In the genomic region with DNA sequence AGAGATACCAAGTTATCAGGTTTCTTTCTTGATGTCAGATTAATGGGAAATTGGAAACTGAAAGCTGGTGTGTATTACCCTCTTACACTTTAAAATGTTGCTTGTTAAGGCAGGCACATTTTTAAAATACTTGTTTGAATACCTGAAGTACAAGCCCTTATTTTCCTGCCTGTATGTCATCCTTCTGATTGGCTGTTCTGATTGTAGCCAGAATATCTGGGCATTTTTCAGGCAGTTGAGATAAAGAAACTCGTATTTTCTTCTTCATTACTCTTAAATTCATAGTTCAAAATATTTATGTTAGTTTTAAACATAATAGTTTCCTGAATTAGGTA, we compare ENCODE assay signal across 23 cellular contexts.
A peak's percentile ranks its signal among the peaks of the same experiment; 100 is the strongest.
DNase-seq lines count a peak whose midpoint lies in the region; ATAC-seq, FAIRE-seq and TF ChIP-seq lines count a peak whose summit lies in the region.
"Had no signal": no experiment of that assay in that cellular context is flagged by ENCODE, and none has a peak within 500 bp of the region (broad histone marks: within the 10 kb centered on the region; RNA-seq: fewer than 3 reads in every experiment).

No MANE protein-coding gene starts in this region.

- H3K27me3 ChIP-seq in transverse colon, result no peaks in the 10 kb centered on the region

- H3K27ac Mint-ChIP-seq in HFFc6, result peak overlapping the region; percentile 25; the same call in 1 of the 2 replicates
- H3K27ac Mint-ChIP-seq: CD4-positive, alpha-beta T cell had no signal

- 86 to 90% methylated on average over 1 of the region's 1 CpG for WGBS in transverse colon (ENCODE audit: low coverage in 1 of 2), 2 donors

- no peak for ATAC-seq in GM18519 (IDR thresholded peaks at IDR 0.05; ENCODE audit: low FRiP score, unreplicated experiment)
- ATAC-seq: GM12878, Panc1 had no signal

- in situ Hi-C loops in transverse colon (cut with MboI; ENCODE audit: low pct_ligation_motif_present in 1 of 4, low pct_unique_long_range_greater_than_20kb in 1 of 4, low sequenced_read_pairs in 3 of 4), result no loop called here

- intact Hi-C loops in transverse colon (cut with DNase I; ENCODE audit: low total_unique reads), result no loop called here

- H3K9me3 ChIP-seq in HEK293 (ENCODE audit: control insufficient read depth, insufficient read depth, low read depth, low read length) (no peaks in the 10 kb centered on the region), transverse colon (no peaks in the 10 kb centered on the region)

- H3K36me3 ChIP-seq in HEK293 (ENCODE audit: control insufficient read depth in 2 of 2, insufficient read depth in 1 of 2, low read length in 2 of 2), result no peaks in the 10 kb centered on the region
- H3K36me3 ChIP-seq in transverse colon, result no peaks in the 10 kb centered on the region

- POLR2A ChIA-PET in HEK293 (lab: Yijun Ruan, JAX), result no interaction called here

- H3K27ac ChIP-seq in HEK293 (ENCODE audit: extremely low read depth, low read depth, low read length), result no peak overlapping the region
- H3K27ac ChIP-seq in transverse colon, result no peak overlapping the region

- DNase-seq in HFFc6, result no peak
- DNase-seq in choroid plexus epithelial cell (ENCODE audit: low read depth), result peak; percentile 54
- peak; percentile 50 for DNase-seq in left kidney (ENCODE audit: low read depth, low spot score)
- DNase-seq in transverse colon, result no peak
- DNase-seq in CD1c-positive myeloid dendritic cell (ENCODE audit: extremely low spot score), result no peak
- DNase-seq in GM12892 (ENCODE audit: insufficient read length), result no peak
- DNase-seq: CD4-positive, alpha-beta T cell; COR-L47; DMS 273 treated with DMSO at 0.1 percent for 48 hours; DMS79 treated with DMSO at 0.1 percent for 48 hours; GOT3; HCEC 1CT; Kasumi-1; NCI-H1092; NCI-H1436; NCI-H187 treated with DMSO at 0.1 percent for 48 hours; NCI-H2107; NCI-H345; SIG-M5 had no signal

- peaks cover 10% of the 10 kb centered on the region for H3K4me1 Mint-ChIP-seq in HFFc6 (ENCODE audit: low read depth)

- no peaks in the 10 kb centered on the region for H3K27me3 Mint-ChIP-seq in HFFc6 (ENCODE audit: insufficient read depth)
- H3K27me3 Mint-ChIP-seq: CD4-positive, alpha-beta T cell had no signal

- CTCF ChIA-PET in HEK293 (lab: Yijun Ruan, JAX), result interaction anchor here (0.6 to 0.8 kb wide), 3 partner anchors 9 to 71 kb away, joined by 3 to 4 read pairs (median 3); no protein-coding TSS in a partner anchor

- H3K4me3 ChIP-seq in HEK293 (ENCODE audit: low read depth, low read length) (no peak overlapping the region), choroid plexus epithelial cell (ENCODE audit: low read depth, low read length) (no peak overlapping the region), transverse colon (no peak overlapping the region)
- H3K4me3 ChIP-seq: GM12878 had no signal

- H3K9me3 Mint-ChIP-seq in HFFc6, result no peaks in the 10 kb centered on the region
- H3K9me3 Mint-ChIP-seq: CD4-positive, alpha-beta T cell had no signal

- TF ChIP-seq CTCF in HEK293 (tag by site-specific recombination; IDR thresholded peaks at IDR 0.05), result no peak
- TF ChIP-seq CTCF in HFFc6 (IDR thresholded peaks at IDR 0.05), result no peak
- TF ChIP-seq CTCF in choroid plexus epithelial cell (conservative IDR thresholded peaks at IDR 0.05; ENCODE audit: low read depth, low read length), result no peak
- no peak for TF ChIP-seq CTCF in transverse colon (IDR thresholded peaks at IDR 0.05)

- H3K4me3 Mint-ChIP-seq in HFFc6, result no peak overlapping the region
- H3K4me3 Mint-ChIP-seq: CD4-positive, alpha-beta T cell had no signal

- H3K36me3 Mint-ChIP-seq in HFFc6 (ENCODE audit: low read depth), result no peaks in the 10 kb centered on the region

- peaks cover 16% of the 10 kb centered on the region for H3K4me1 ChIP-seq in HEK293 (ENCODE audit: control insufficient read depth, insufficient read depth, low read length)
- H3K4me1 ChIP-seq in transverse colon, result no peaks in the 10 kb centered on the region

- no peak for TF ChIP-seq POLR2A in transverse colon (IDR thresholded peaks at IDR 0.05)
- TF ChIP-seq POLR2A in GM12892 (IDR thresholded peaks at IDR 0.05; ENCODE audit: low read depth, low read length), result no peak

- no peak for FAIRE-seq in GM12892 (lab: Jason Lieb, UNC)
- FAIRE-seq: GM12878 had no signal

- TF ChIP-seq EP300 in transverse colon (IDR thresholded peaks at IDR 0.05; ENCODE audit: low read depth), result no peak

TF ChIP-seq in HEK293, 187 proteins besides CTCF, POLR2A, EP300 and RAD21:
- TF ChIP-seq, protein P1, sequence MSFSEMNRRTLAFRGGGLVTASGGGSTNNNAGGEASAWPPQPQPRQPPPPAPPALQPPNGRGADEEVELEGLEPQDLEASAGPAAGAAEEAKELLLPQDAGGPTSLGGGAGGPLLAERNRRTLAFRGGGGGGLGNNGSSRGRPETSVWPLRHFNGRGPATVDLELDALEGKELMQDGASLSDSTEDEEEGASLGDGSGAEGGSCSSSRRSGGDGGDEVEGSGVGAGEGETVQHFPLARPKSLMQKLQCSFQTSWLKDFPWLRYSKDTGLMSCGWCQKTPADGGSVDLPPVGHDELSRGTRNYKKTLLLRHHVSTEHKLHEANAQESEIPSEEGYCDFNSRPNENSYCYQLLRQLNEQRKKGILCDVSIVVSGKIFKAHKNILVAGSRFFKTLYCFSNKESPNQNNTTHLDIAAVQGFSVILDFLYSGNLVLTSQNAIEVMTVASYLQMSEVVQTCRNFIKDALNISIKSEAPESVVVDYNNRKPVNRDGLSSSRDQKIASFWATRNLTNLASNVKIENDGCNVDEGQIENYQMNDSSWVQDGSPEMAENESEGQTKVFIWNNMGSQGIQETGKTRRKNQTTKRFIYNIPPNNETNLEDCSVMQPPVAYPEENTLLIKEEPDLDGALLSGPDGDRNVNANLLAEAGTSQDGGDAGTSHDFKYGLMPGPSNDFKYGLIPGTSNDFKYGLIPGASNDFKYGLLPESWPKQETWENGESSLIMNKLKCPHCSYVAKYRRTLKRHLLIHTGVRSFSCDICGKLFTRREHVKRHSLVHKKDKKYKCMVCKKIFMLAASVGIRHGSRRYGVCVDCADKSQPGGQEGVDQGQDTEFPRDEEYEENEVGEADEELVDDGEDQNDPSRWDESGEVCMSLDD (tag by site-specific recombination; IDR thresholded peaks at IDR 0.05), result no peak
- TF ChIP-seq ZXDB (tag by site-specific recombination; IDR thresholded peaks at IDR 0.05), result peak; percentile 46; the same call in 1 of the 2 replicates
- TF ChIP-seq HOXD13 (CRISPR knock-in tag; IDR thresholded peaks at IDR 0.05; ENCODE audit: borderline replicate concordance), result no peak
- no peak for TF ChIP-seq ZNF777 (tag by site-specific recombination; IDR thresholded peaks at IDR 0.05; ENCODE audit: borderline replicate concordance)
- TF ChIP-seq ZNF549 (tag by site-specific recombination; IDR thresholded peaks at IDR 0.05), result no peak
- no peak for TF ChIP-seq SETDB1 (IDR thresholded peaks at IDR 0.05; ENCODE audit: insufficient read length, low read length)
- TF ChIP-seq, protein P2, sequence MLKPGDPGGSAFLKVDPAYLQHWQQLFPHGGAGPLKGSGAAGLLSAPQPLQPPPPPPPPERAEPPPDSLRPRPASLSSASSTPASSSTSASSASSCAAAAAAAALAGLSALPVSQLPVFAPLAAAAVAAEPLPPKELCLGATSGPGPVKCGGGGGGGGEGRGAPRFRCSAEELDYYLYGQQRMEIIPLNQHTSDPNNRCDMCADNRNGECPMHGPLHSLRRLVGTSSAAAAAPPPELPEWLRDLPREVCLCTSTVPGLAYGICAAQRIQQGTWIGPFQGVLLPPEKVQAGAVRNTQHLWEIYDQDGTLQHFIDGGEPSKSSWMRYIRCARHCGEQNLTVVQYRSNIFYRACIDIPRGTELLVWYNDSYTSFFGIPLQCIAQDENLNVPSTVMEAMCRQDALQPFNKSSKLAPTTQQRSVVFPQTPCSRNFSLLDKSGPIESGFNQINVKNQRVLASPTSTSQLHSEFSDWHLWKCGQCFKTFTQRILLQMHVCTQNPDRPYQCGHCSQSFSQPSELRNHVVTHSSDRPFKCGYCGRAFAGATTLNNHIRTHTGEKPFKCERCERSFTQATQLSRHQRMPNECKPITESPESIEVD (tag by site-specific recombination; IDR thresholded peaks at IDR 0.05), result peak; percentile 66; the same call in 1 of the 2 replicates
- TF ChIP-seq, protein P3, sequence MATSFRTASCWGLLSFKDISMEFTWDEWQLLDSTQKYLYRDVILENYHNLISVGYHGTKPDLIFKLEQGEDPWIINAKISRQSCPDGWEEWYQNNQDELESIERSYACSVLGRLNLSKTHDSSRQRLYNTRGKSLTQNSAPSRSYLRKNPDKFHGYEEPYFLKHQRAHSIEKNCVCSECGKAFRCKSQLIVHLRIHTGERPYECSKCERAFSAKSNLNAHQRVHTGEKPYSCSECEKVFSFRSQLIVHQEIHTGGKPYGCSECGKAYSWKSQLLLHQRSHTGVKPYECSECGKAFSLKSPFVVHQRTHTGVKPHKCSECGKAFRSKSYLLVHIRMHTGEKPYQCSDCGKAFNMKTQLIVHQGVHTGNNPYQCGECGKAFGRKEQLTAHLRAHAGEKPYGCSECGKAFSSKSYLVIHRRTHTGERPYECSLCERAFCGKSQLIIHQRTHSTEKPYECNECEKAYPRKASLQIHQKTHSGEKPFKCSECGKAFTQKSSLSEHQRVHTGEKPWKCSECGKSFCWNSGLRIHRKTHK (tag by site-specific recombination; IDR thresholded peaks at IDR 0.05), result no peak

Comparison
In these comparisons a context has a peak if more than half of its experiments do, and no peak if none do; other contexts are left out.
1. DNase-seq: peak in choroid plexus epithelial cell (single experiment) and left kidney (single experiment); none in HFFc6 (single experiment), transverse colon (single experiment), CD1c-positive myeloid dendritic cell (single experiment) and GM12892 (single experiment).